Comparison of ENCODE assay signal across 27 cellular contexts in the genomic region with DNA sequence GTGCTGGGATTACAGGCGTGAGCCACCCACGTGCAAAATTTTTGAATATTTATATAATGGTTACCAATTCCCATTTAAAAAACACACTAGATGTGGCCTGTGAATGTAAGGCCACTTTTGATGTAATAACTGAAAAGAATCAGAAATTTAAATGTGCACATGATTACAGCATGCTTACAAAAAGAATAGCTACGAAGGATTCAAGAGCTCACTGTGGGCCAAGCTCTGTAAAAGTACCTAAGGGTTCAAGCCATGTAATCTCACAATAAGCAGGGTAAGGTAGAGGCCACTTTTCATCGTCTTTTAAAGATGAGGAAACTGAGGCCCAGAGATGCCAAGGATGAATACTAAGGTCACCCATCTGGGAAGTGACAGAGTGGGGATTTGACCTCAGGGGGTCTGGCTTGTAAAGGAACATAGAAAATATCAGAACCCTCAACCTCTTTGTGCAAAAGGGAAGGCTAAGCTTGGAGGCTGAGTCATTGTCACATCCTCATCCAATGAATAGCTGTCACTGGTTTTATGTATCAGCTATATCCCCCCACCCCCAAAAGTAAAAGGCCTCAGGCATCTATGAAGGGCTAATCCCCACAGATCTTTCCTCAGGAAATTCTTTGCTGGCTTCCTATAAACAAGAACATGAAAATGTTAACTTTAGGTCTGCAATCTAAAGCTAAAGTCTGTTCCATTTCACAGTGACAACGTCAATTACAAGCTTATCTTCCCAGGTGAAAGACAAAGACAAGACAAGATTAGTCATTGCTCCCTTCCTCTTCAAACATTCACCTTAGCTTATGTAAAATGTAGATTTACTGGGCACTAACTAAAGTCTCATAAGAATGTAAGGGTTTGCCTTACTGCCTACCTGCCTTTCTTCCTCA. TPM values are rescaled to one million over a fixed set of nuclear protein-coding genes. Genes with fewer than 3 reads are reported as not detected.
DNase-seq lines count a peak whose midpoint lies in the region; ATAC-seq and TF ChIP-seq lines count a peak whose summit lies in the region.
"Had no signal": no experiment of that assay in that cellular context is flagged by ENCODE, and none has a peak within 500 bp of the region (broad histone marks: within the 10 kb centered on the region; RNA-seq: fewer than 3 reads in every experiment).

No MANE protein-coding gene starts in this region.

- CTCF ChIA-PET in activated naive CD4-positive, alpha-beta T cell treated with anti-CD3 and anti-CD28 coated beads, Interleukin-2, amount 10 ng/mL, durations not matched to agents 7 days and 5 days (lab: Charles Lee), result interaction anchor here (0.9 to 1.2 kb wide), 4 partner anchors 9 to 22 kb away, joined by 4 to 7 read pairs (median 5); no protein-coding TSS in a partner anchor
- CTCF ChIA-PET in T-cell (lab: Charles Lee), result interaction anchor here in 1 of 2 donors (0.5 to 1.2 kb wide), 3 partner anchors 16 to 1147 kb away, joined by 3 to 5 read pairs (median 4); no protein-coding TSS in a partner anchor

- H3K27me3 Mint-ChIP-seq in activated naive CD4-positive, alpha-beta T cell treated with anti-CD3 and anti-CD28 coated beads, Interleukin-2, amount 10 ng/mL, durations not matched to agents 7 days and 5 days, result peaks cover 4% of the 10 kb centered on the region
- no peaks in the 10 kb centered on the region for H3K27me3 Mint-ChIP-seq in T-cell
- no peaks in the 10 kb centered on the region for H3K27me3 Mint-ChIP-seq in activated naive CD8-positive, alpha-beta T cell treated with anti-CD3 and anti-CD28 coated beads, Interleukin-2, amount 10 ng/mL, durations not matched to agents 7 days and 5 days

- intact Hi-C loops in ovary (cut with DNase I), result no loop called here

- no peak overlapping the region for H3K27ac ChIP-seq in ovary
- H3K27ac ChIP-seq: BLaER1 treated with 17β-estradiol and CSF1 and Interleukin-3, amounts not matched to agents 10 nM and 100 nM; breast epithelium; Peyer's patch had no signal

- peaks cover 7% of the 10 kb centered on the region for H3K36me3 Mint-ChIP-seq in activated naive CD4-positive, alpha-beta T cell treated with anti-CD3 and anti-CD28 coated beads, Interleukin-2, amount 10 ng/mL, durations not matched to agents 7 days and 5 days
- H3K36me3 Mint-ChIP-seq in T-cell, result no peaks in the 10 kb centered on the region
- H3K36me3 Mint-ChIP-seq in activated naive CD8-positive, alpha-beta T cell treated with anti-CD3 and anti-CD28 coated beads, Interleukin-2, amount 10 ng/mL, durations not matched to agents 7 days and 5 days, result peaks cover 8% of the 10 kb centered on the region
- H3K36me3 Mint-ChIP-seq: type B pancreatic cell had no signal

- no peak for ATAC-seq in T-cell (replicated peaks in 1 of 4)
- ATAC-seq in activated naive CD8-positive, alpha-beta T cell treated with anti-CD3 and anti-CD28 coated beads, Interleukin-2, amount 10 ng/mL, durations not matched to agents 7 days and 5 days (ENCODE audit: low read depth), result no peak

- H3K27me3 ChIP-seq in ovary, result no peaks in the 10 kb centered on the region
- H3K27me3 ChIP-seq: Peyer's patch had no signal

- POLR2A ChIA-PET in T-cell (lab: Charles Lee), result interaction anchor here (0.5 to 0.7 kb wide), 4 partner anchors 52 to 1437 kb away, joined by 4 to 14 read pairs (median 9); no protein-coding TSS in a partner anchor
- POLR2A ChIA-PET in activated naive CD8-positive, alpha-beta T cell treated with anti-CD3 and anti-CD28 coated beads, Interleukin-2, amount 10 ng/mL, durations not matched to agents 7 days and 5 days (lab: Charles Lee), result interaction anchor here (0.6 to 3.9 kb wide), 5 partner anchors 8 to 22 kb away, joined by 3 to 46 read pairs (median 4); partner anchors contain the start of gene TNFSF14

- H3K9me3 ChIP-seq in ovary, result no peaks in the 10 kb centered on the region
- H3K9me3 ChIP-seq: breast epithelium, Peyer's patch had no signal

- peaks cover 1% of the 10 kb centered on the region for H3K9me3 Mint-ChIP-seq in activated naive CD4-positive, alpha-beta T cell treated with anti-CD3 and anti-CD28 coated beads, Interleukin-2, amount 10 ng/mL, durations not matched to agents 7 days and 5 days
- H3K9me3 Mint-ChIP-seq in T-cell, result no peaks in the 10 kb centered on the region
- peaks cover 2% of the 10 kb centered on the region for H3K9me3 Mint-ChIP-seq in activated naive CD8-positive, alpha-beta T cell treated with anti-CD3 and anti-CD28 coated beads, Interleukin-2, amount 10 ng/mL, durations not matched to agents 7 days and 5 days
- H3K9me3 Mint-ChIP-seq: activated B cell treated with CpG ODN at 0.5 μM for 24 hours, type B pancreatic cell had no signal

- H3K4me3 Mint-ChIP-seq in activated naive CD4-positive, alpha-beta T cell treated with anti-CD3 and anti-CD28 coated beads, Interleukin-2, amount 10 ng/mL, durations not matched to agents 7 days and 5 days, result no peak overlapping the region
- peak overlapping the region in 1 of 3 donors; percentile 82 for H3K4me3 Mint-ChIP-seq in T-cell
- peak overlapping the region; percentile 24 for H3K4me3 Mint-ChIP-seq in activated naive CD8-positive, alpha-beta T cell treated with anti-CD3 and anti-CD28 coated beads, Interleukin-2, amount 10 ng/mL, durations not matched to agents 7 days and 5 days
- H3K4me3 Mint-ChIP-seq: activated B cell treated with CpG ODN at 0.5 μM for 24 hours, nephron, type B pancreatic cell had no signal

- WGBS in ovary, 3 donors, result 55 to 81% (median 70%) methylated on average over 5 of the region's 5 CpGs

- no peak for DNase-seq in activated naive CD4-positive, alpha-beta T cell treated with anti-CD3 and anti-CD28 coated beads, Interleukin-2, amount 10 ng/mL, durations not matched to agents 7 days and 5 days
- DNase-seq in activated naive CD4-positive, alpha-beta T cell treated with anti-CD3 and anti-CD28 coated beads, Interleukin-2, amount 50 U/mL, for 16 hours, result no peak
- DNase-seq in T-cell, result no peak
- DNase-seq in activated naive CD8-positive, alpha-beta T cell treated with anti-CD3 and anti-CD28 coated beads, Interleukin-2, amount 10 ng/mL, durations not matched to agents 7 days and 5 days, result no peak
- no peak for DNase-seq in nucleus accumbens (lab: John Stamatoyannopoulos, UW)
- DNase-seq in ovary, result no peak
- DNase-seq in iPS-NIHi11 (ENCODE audit: low spot score), result no peak
- DNase-seq: activated B cell treated with CpG ODN at 0.5 μM for 24 hours; activated effector memory CD4-positive, alpha-beta T cell treated with Interleukin-2 at 50 U/mL for 16 hours; amygdala; effector CD8-positive, alpha-beta T cell; erythroblast; KBM-7; kidney; NCI-H2029; NCI-H226; Peyer's patch; SIG-M5; stimulated activated CD4-positive, alpha-beta T cell treated with anti-CD3 and anti-CD28 coated beads, Interleukin-1b, Interleukin-23, amount 100 ng/mL, for 48 hours; stimulated activated CD8-positive, alpha-beta memory T cell treated with anti-CD3 and anti-CD28 coated beads, Interleukin-4, amount 100 ng/mL, for 48 hours had no signal

- no peaks in the 10 kb centered on the region for H3K36me3 ChIP-seq in ovary
- H3K36me3 ChIP-seq: BLaER1 treated with 17β-estradiol and CSF1 and Interleukin-3, amounts not matched to agents 10 nM and 100 nM; breast epithelium; Peyer's patch had no signal

- peak overlapping the region; percentile 77 for H3K27ac Mint-ChIP-seq in activated naive CD4-positive, alpha-beta T cell treated with anti-CD3 and anti-CD28 coated beads, Interleukin-2, amount 10 ng/mL, durations not matched to agents 7 days and 5 days
- H3K27ac Mint-ChIP-seq in T-cell, result peak overlapping the region; percentile 72 to 87
- H3K27ac Mint-ChIP-seq in activated naive CD8-positive, alpha-beta T cell treated with anti-CD3 and anti-CD28 coated beads, Interleukin-2, amount 10 ng/mL, durations not matched to agents 7 days and 5 days, result peak overlapping the region; percentile 83
- H3K27ac Mint-ChIP-seq: activated B cell treated with CpG ODN at 0.5 μM for 24 hours, nephron, type B pancreatic cell had no signal

- no peak for TF ChIP-seq CTCF in ovary (IDR thresholded peaks at IDR 0.05)

- H3K4me1 Mint-ChIP-seq in activated naive CD4-positive, alpha-beta T cell treated with anti-CD3 and anti-CD28 coated beads, Interleukin-2, amount 10 ng/mL, durations not matched to agents 7 days and 5 days, result peaks cover 58% of the 10 kb centered on the region
- peaks cover 19 to 41% (median 29%) of the 10 kb centered on the region in 3 donors for H3K4me1 Mint-ChIP-seq in T-cell
- H3K4me1 Mint-ChIP-seq in activated naive CD8-positive, alpha-beta T cell treated with anti-CD3 and anti-CD28 coated beads, Interleukin-2, amount 10 ng/mL, durations not matched to agents 7 days and 5 days, result peaks cover 51% of the 10 kb centered on the region
- H3K4me1 Mint-ChIP-seq: nephron had no signal

- TF ChIP-seq EP300 in ovary (IDR thresholded peaks at IDR 0.05), result no peak

- H3K4me3 ChIP-seq in ovary, result no peak overlapping the region
- H3K4me3 ChIP-seq: BLaER1 treated with 17β-estradiol and CSF1 and Interleukin-3, amounts not matched to agents 10 nM and 100 nM; breast epithelium; Peyer's patch; smooth muscle cell had no signal

- H3K4me1 ChIP-seq in ovary (ENCODE audit: insufficient read depth), result no peaks in the 10 kb centered on the region
- H3K4me1 ChIP-seq: breast epithelium, Peyer's patch had no signal

- TF ChIP-seq POLR2A in ovary (IDR thresholded peaks at IDR 0.05), result no peak

RNA-seq across cellular contexts. Expression of gene TNFSF14, which starts 17.5 kb away (rescaled TPM):
- total RNA-seq in T-cell, result 10 to 100 TPM in 3 of 5 donors, 1 to 10 TPM in 2; 1.9 to 22.6 (median 12.7) TPM
- total RNA-seq in activated naive CD8-positive, alpha-beta T cell treated with anti-CD3 and anti-CD28 coated beads, Interleukin-2, amount 10 ng/mL, durations not matched to agents 7 days and 5 days, result 10 to 100 TPM; 30.7 to 33.4 TPM
- total RNA-seq in ovary, result 1 to 10 TPM in 6 of 7 donors, under 1 TPM in 1; 0.58 to 9.3 (median 3.7) TPM
- 1 to 10 TPM; 1.4 to 1.5 TPM for polyA plus RNA-seq in ovary
- total RNA-seq: osteocyte, smooth muscle cell had no signal
- polyA plus RNA-seq: AG04450, smooth muscle cell had no signal
